ENCODE assay signal across 15 cellular contexts in genomic region chr2:231455222-231455621, GRCh38. TPM values are rescaled to one million over a fixed set of nuclear protein-coding genes. Genes with fewer than 3 reads are reported as not detected.
DNase-seq lines count a peak whose midpoint lies in the region; ATAC-seq, FAIRE-seq and TF ChIP-seq lines count a peak whose summit lies in the region.
"Had no signal": no experiment of that assay in that cellular context is flagged by ENCODE, and none has a peak within 500 bp of the region (broad histone marks: within the 10 kb centered on the region; RNA-seq: fewer than 3 reads in every experiment).

No MANE protein-coding gene starts in this region.

- no peaks in the 10 kb centered on the region for H3K9me3 Mint-ChIP-seq in activated CD8-positive, alpha-beta memory T cell treated with anti-CD3 and anti-CD28 coated beads, Interleukin-2, amount 10 ng/mL, durations not matched to agents 7 days and 5 days (ENCODE audit: low read depth)
- H3K9me3 Mint-ChIP-seq in progenitor cell of endocrine pancreas (ENCODE audit: low read depth) = no peaks in the 10 kb centered on the region

- H4K20me1 ChIP-seq in KMS-11 (ENCODE audit: insufficient read depth) (peaks cover 51% of the 10 kb centered on the region), K562 (replicated peaks; ENCODE audit: control insufficient read depth, insufficient read depth, low read length) (peaks cover 11% of the 10 kb centered on the region), mammary epithelial cell (ENCODE audit: insufficient read depth, low read length) (peaks cover 4% of the 10 kb centered on the region)

- intact Hi-C loops in K562 (cut with micrococcal nuclease) (no loop called here), mammary epithelial cell (cut with micrococcal nuclease) (no loop called here)

- peak overlapping the region; percentile 72 for H3K27ac Mint-ChIP-seq in activated CD8-positive, alpha-beta memory T cell treated with anti-CD3 and anti-CD28 coated beads, Interleukin-2, amount 10 ng/mL, durations not matched to agents 7 days and 5 days
- peak overlapping the region; percentile 91 for H3K27ac Mint-ChIP-seq in progenitor cell of endocrine pancreas

- H3K9ac ChIP-seq in KMS-11 = no peak overlapping the region
- H3K9ac ChIP-seq in K562 (ENCODE audit: insufficient read depth in 1 of 2, low read depth in 2 of 2, low read length in 2 of 2) = peak overlapping the region in 1 of 2 experiments; percentile 45; a peak in 1 of 4 replicates
- no peak overlapping the region for H3K9ac ChIP-seq in mammary epithelial cell (ENCODE audit: insufficient read depth, low read length)

- TF ChIP-seq EP300 in K562 (IDR thresholded peaks at IDR 0.05; ENCODE audit: low read length) = no peak

- 0 out of 2 replicates have a peak, but pooled peaks have one; percentile 40 for TF ChIP-seq POLR2A in K562 (conservative IDR thresholded peaks at IDR 0.05)

- H3K4me3 ChIP-seq in KMS-11 (IDR thresholded peaks at IDR 0.05; ENCODE audit: insufficient read depth, low read depth, low read length) (no peak overlapping the region), K562 (no peak overlapping the region), mammary epithelial cell (replicated peaks in 1 of 3; ENCODE audit: insufficient read depth in 1 of 3, low read depth in 2 of 3, low read length in 3 of 3) (no peak overlapping the region)
- H3K4me3 ChIP-seq: body of pancreas, gastroesophageal sphincter, suprapubic skin had no signal

- CTCF ChIA-PET in activated CD8-positive, alpha-beta memory T cell treated with anti-CD3 and anti-CD28 coated beads, Interleukin-2, amount 10 ng/mL, durations not matched to agents 7 days and 5 days (lab: Charles Lee) = interaction anchor here (2.0 to 5.4 kb wide), 4 partner anchors 8 to 228 kb away, joined by 7 to 50 read pairs (median 11); partner anchors contain the start of gene NCL
- CTCF ChIA-PET in K562 (lab: Yijun Ruan, JAX; ENCODE audit: low intra/inter-chr PET ratio) (no interaction called here), mammary epithelial cell (lab: Charles Lee; ENCODE audit: low non-redundant PET) (no interaction called here)

- H3K27ac ChIP-seq in KMS-11 = peak overlapping the region; percentile 4; the same call in 1 of the 2 replicates
- H3K27ac ChIP-seq in K562 (ENCODE audit: extremely low read depth, low read depth, low read length) = no peak overlapping the region
- no peak overlapping the region for H3K27ac ChIP-seq in mammary epithelial cell (ENCODE audit: insufficient read depth, low read depth, low read length)
- H3K27ac ChIP-seq: body of pancreas, gastroesophageal sphincter, suprapubic skin had no signal

- H3K9me1 ChIP-seq in K562 (ENCODE audit: control insufficient read depth, insufficient read depth, low read length) = no peaks in the 10 kb centered on the region

- H3K36me3 ChIP-seq in KMS-11 (ENCODE audit: insufficient read depth) (peaks cover 52% of the 10 kb centered on the region; the same call in 1 of the 2 replicates), K562 (ENCODE audit: control insufficient read depth, insufficient read depth, low read length) (peaks cover 76% of the 10 kb centered on the region), mammary epithelial cell (ENCODE audit: insufficient read depth, low read length) (peaks cover 64% of the 10 kb centered on the region)

- POLR2A ChIA-PET in K562 (lab: Yijun Ruan, JAX) = interaction anchor here (5.6 kb wide), 1 partner anchor 10 kb away, joined by 95 read pairs; the partner anchor contains the start of gene NCL

- BruUV-seq in K562 (replicated peaks; lab: Mats Ljungman, UMichigan) (no TSS peak), mammary epithelial cell (replicated peaks; lab: Mats Ljungman, UMichigan) (no TSS peak)

- ATAC-seq in activated CD8-positive, alpha-beta memory T cell treated with anti-CD3 and anti-CD28 coated beads, Interleukin-2, amount 10 ng/mL, durations not matched to agents 7 days and 5 days = no peak
- ATAC-seq in K562 = peak; percentile 2; the same call in 1 of the 3 replicates
- ATAC-seq in HG03045 (IDR thresholded peaks at IDR 0.05; ENCODE audit: unreplicated experiment) = no peak
- ATAC-seq: body of pancreas, gastroesophageal sphincter had no signal

- H3K4me1 Mint-ChIP-seq in activated CD8-positive, alpha-beta memory T cell treated with anti-CD3 and anti-CD28 coated beads, Interleukin-2, amount 10 ng/mL, durations not matched to agents 7 days and 5 days = peaks cover 27% of the 10 kb centered on the region
- peaks cover 6% of the 10 kb centered on the region for H3K4me1 Mint-ChIP-seq in progenitor cell of endocrine pancreas (ENCODE audit: low read depth)

- H3K27me3 Mint-ChIP-seq in activated CD8-positive, alpha-beta memory T cell treated with anti-CD3 and anti-CD28 coated beads, Interleukin-2, amount 10 ng/mL, durations not matched to agents 7 days and 5 days = no peaks in the 10 kb centered on the region
- H3K27me3 Mint-ChIP-seq in progenitor cell of endocrine pancreas = no peaks in the 10 kb centered on the region

- in situ Hi-C loops in K562 (cut with MboI) (loop anchor here (10.0 kb wide), 1 partner anchor 350 kb away; no protein-coding TSS in a partner anchor), mammary epithelial cell (cut with MboI; ENCODE audit: low sequenced_read_pairs in 2 of 2) (no loop called here)

- dilution Hi-C loops in mammary epithelial cell (cut with HindIII; ENCODE audit: low sequenced_read_pairs) = no loop called here

- no peak for TF ChIP-seq RAD21 in K562 (CRISPR knock-in tag; conservative IDR thresholded peaks at IDR 0.05 in 1 of 2, IDR thresholded peaks at IDR 0.05 in 1 of 2)

- no peak for DNase-seq in activated CD8-positive, alpha-beta memory T cell treated with anti-CD3 and anti-CD28 coated beads, Interleukin-2, amount 10 ng/mL, durations not matched to agents 7 days and 5 days
- no peak for DNase-seq in activated CD8-positive, alpha-beta memory T cell treated with anti-CD3 and anti-CD28 coated beads for 24 hours
- DNase-seq in K562 (ENCODE audit: extremely low read depth in 1 of 4, low spot score in 3 of 4) (no peak), progenitor cell of endocrine pancreas (ENCODE audit: low spot score, unreplicated experiment) (no peak), NCI-H1694 (lab: John Stamatoyannopoulos, UW) (no peak), mammary epithelial cell (no peak)
- DNase-seq: body of pancreas, DMS 273 treated with DMSO at 0.1 percent for 48 hours, midbrain, NCI-H2171 treated with DMSO at 0.1 percent for 48 hours had no signal

- H3K79me2 ChIP-seq in KMS-11 (ENCODE audit: insufficient read depth, low read depth) (peaks cover 36% of the 10 kb centered on the region), K562 (ENCODE audit: control insufficient read depth, insufficient read depth, low read length) (peaks cover 25% of the 10 kb centered on the region), mammary epithelial cell (ENCODE audit: insufficient read depth, low read length) (peaks cover 51% of the 10 kb centered on the region)

- H3K4me2 ChIP-seq in KMS-11 = no peak overlapping the region
- no peak overlapping the region for H3K4me2 ChIP-seq in K562 (ENCODE audit: insufficient read depth, low read length)
- H3K4me2 ChIP-seq in mammary epithelial cell (ENCODE audit: insufficient read depth, low read depth, low read length) = no peak overlapping the region

- H3K27me3 ChIP-seq in KMS-11 (ENCODE audit: insufficient read depth, low read depth) = no peaks in the 10 kb centered on the region
- H3K27me3 ChIP-seq in K562 (ENCODE audit: control insufficient read depth in 2 of 2, insufficient read depth in 2 of 2, low read length in 2 of 2) = no peaks in the 10 kb centered on the region
- no peaks in the 10 kb centered on the region for H3K27me3 ChIP-seq in mammary epithelial cell (ENCODE audit: insufficient read depth, low read length)
- H3K27me3 ChIP-seq: body of pancreas, gastroesophageal sphincter, suprapubic skin had no signal

- TF ChIP-seq CTCF in KMS-11 (conservative IDR thresholded peaks at IDR 0.05; ENCODE audit: low read depth, low read length) (no peak), K562 (IDR thresholded peaks at IDR 0.05 in 2 of 3, conservative IDR thresholded peaks at IDR 0.05 in 1 of 3; ENCODE audit: insufficient read depth in 2 of 3, low read depth in 1 of 3, low read length in 3 of 3) (no peak), progenitor cell of endocrine pancreas (IDR thresholded peaks at IDR 0.05; ENCODE audit: unreplicated experiment) (no peak), mammary epithelial cell (conservative IDR thresholded peaks at IDR 0.05 in 1 of 2, IDR thresholded peaks at IDR 0.05 in 1 of 2; ENCODE audit: extremely low read depth in 1 of 2, insufficient read depth in 1 of 2, low read depth in 1 of 2, low read length in 2 of 2) (no peak)

- FAIRE-seq in K562 (lab: Jason Lieb, UNC) = no peak
- FAIRE-seq: endometrium had no signal

- WGBS in K562 (ENCODE audit: insufficient coverage, low coverage, missing lambda C conversion rate) = 83% methylated on average over 6 of the region's 11 CpGs
- WGBS in mammary epithelial cell (ENCODE audit: low coverage, missing lambda C conversion rate) = 91% methylated on average over 11 of the region's 11 CpGs

- H3K4me1 ChIP-seq in KMS-11 (ENCODE audit: low read depth, poor library complexity, severe bottlenecking) = peaks cover 24% of the 10 kb centered on the region
- peaks cover 0 to 1% of the 10 kb centered on the region in 2 experiments; a peak in 2 of 5 replicates for H3K4me1 ChIP-seq in K562 (replicated peaks in 1 of 2; ENCODE audit: control insufficient read depth in 2 of 2, insufficient read depth in 2 of 2, low read length in 2 of 2)
- no peaks in the 10 kb centered on the region for H3K4me1 ChIP-seq in mammary epithelial cell (ENCODE audit: insufficient read depth, low read length)
- H3K4me1 ChIP-seq: suprapubic skin had no signal

- H3K9me3 ChIP-seq in K562 (replicated peaks; ENCODE audit: control insufficient read depth, insufficient read depth, low read depth, low read length) (no peaks in the 10 kb centered on the region), mammary epithelial cell (replicated peaks; ENCODE audit: insufficient read depth, low read length) (no peaks in the 10 kb centered on the region)
- H3K9me3 ChIP-seq: body of pancreas, gastroesophageal sphincter, suprapubic skin had no signal

- H3K36me3 Mint-ChIP-seq in activated CD8-positive, alpha-beta memory T cell treated with anti-CD3 and anti-CD28 coated beads, Interleukin-2, amount 10 ng/mL, durations not matched to agents 7 days and 5 days = peaks cover 72% of the 10 kb centered on the region
- peaks cover 42% of the 10 kb centered on the region for H3K36me3 Mint-ChIP-seq in progenitor cell of endocrine pancreas (ENCODE audit: insufficient read depth)

- H2AFZ ChIP-seq in KMS-11 (ENCODE audit: low read depth) (no peak overlapping the region), K562 (ENCODE audit: low read depth, low read length) (no peak overlapping the region), mammary epithelial cell (ENCODE audit: low read depth, low read length) (no peak overlapping the region)

- no peak overlapping the region for H3K4me3 Mint-ChIP-seq in activated CD8-positive, alpha-beta memory T cell treated with anti-CD3 and anti-CD28 coated beads, Interleukin-2, amount 10 ng/mL, durations not matched to agents 7 days and 5 days
- no peak overlapping the region for H3K4me3 Mint-ChIP-seq in progenitor cell of endocrine pancreas (ENCODE audit: low read depth)

RNA-seq across cellular contexts. Expression of gene NCL, which starts 9.1 kb away (rescaled TPM):
- total RNA-seq in activated CD8-positive, alpha-beta memory T cell treated with anti-CD3 and anti-CD28 coated beads, Interleukin-2, amount 10 ng/mL, durations not matched to agents 7 days and 5 days = 100 to 1,000 TPM; 634 to 820 TPM
- total RNA-seq in K562 (2011; cell fraction: chromatin; rRNA removed; ENCODE audit: low replicate concordance) = 134 and 401 TPM in 2 replicates
- total RNA-seq in K562 (2011; cell fraction: nucleolus; rRNA removed) = 48.9 and 57.2 TPM in 2 replicates
- total RNA-seq in K562 (2011; cell fraction: nucleoplasm; rRNA removed) = 121 and 139 TPM in 2 replicates
- total RNA-seq in K562 (2014; rRNA removed) = 327 and 460 TPM in 2 replicates
- total RNA-seq in K562 (2014; rRNA removed; fragmentation: Illumina TruSeq; extraction: Trizol) = 463 and 510 TPM in 2 replicates
- total RNA-seq in K562 (2015; rRNA removed; fragmentation: Illumina TruSeq; extraction: Trizol) = 315 and 361 TPM in 2 replicates
- total RNA-seq in K562 (2021) = 530 and 589 TPM in 2 replicates
- polyA plus RNA-seq in K562 (2011; rRNA removed) = 130 and 194 TPM in 2 replicates
- 35.3 and 59.4 TPM in 2 replicates for polyA plus RNA-seq in K562 (2011; cell fraction: cytosol; rRNA removed)
- 92.8 and 111 TPM in 2 replicates for polyA plus RNA-seq in K562 (2011; cell fraction: nucleus; rRNA removed)
- 251 and 327 TPM in 2 replicates for polyA plus RNA-seq in K562 (2012)
- polyA plus RNA-seq in K562 (2014; fragmentation: Illumina TruSeq; extraction: Trizol) = 609 and 732 TPM in 2 replicates
- polyA plus RNA-seq in K562 (2014; fragmentation: Nextera tagmentation; extraction: Ambion mirVana) = 10 to 100 TPM; 80.9 to 92.9 TPM
- polyA plus RNA-seq in K562 (2014; rRNA removed) = 440 and 520 TPM in 2 replicates
- polyA minus RNA-seq in K562 (2011; rRNA and poly(A)+ RNA removed) = 335 and 337 TPM in 2 replicates
- 118 and 138 TPM in 2 replicates for polyA minus RNA-seq in K562 (2011; cell fraction: cytosol; rRNA and poly(A)+ RNA removed)
- 47.0 and 106 TPM in 2 replicates for polyA minus RNA-seq in K562 (2011; cell fraction: nucleus; rRNA and poly(A)+ RNA removed)
- total RNA-seq in progenitor cell of endocrine pancreas = 588 and 589 TPM in 2 replicates
- total RNA-seq in mammary epithelial cell = 100 to 1,000 TPM in 1 of 2 donors, 10 to 100 TPM in 1; 98.0 to 671 TPM
- polyA plus RNA-seq in mammary epithelial cell = 103 TPM
- polyA minus RNA-seq in mammary epithelial cell = 163 TPM

RNA-seq across cellular contexts. Expression of gene B3GNT7, which starts 59.7 kb away (rescaled TPM):
- total RNA-seq in activated CD8-positive, alpha-beta memory T cell treated with anti-CD3 and anti-CD28 coated beads, Interleukin-2, amount 10 ng/mL, durations not matched to agents 7 days and 5 days = under 1 TPM; 0.47 to 0.49 TPM
- total RNA-seq in K562 (2011; cell fraction: chromatin; rRNA removed; ENCODE audit: low replicate concordance) = not detected in 2 replicates
- not detected in 2 replicates for total RNA-seq in K562 (2011; cell fraction: nucleolus; rRNA removed)
- not detected in 2 replicates for total RNA-seq in K562 (2011; cell fraction: nucleoplasm; rRNA removed)
- not detected in 2 replicates for total RNA-seq in K562 (2014; rRNA removed)
- not detected in 2 replicates for total RNA-seq in K562 (2014; rRNA removed; fragmentation: Illumina TruSeq; extraction: Trizol)
- not detected in 2 replicates for total RNA-seq in K562 (2015; rRNA removed; fragmentation: Illumina TruSeq; extraction: Trizol)
- 0.20 and 0.69 TPM in 2 replicates for total RNA-seq in K562 (2021)
- polyA plus RNA-seq in K562 (2011; rRNA removed) = not detected in 2 replicates
- not detected in 2 replicates for polyA plus RNA-seq in K562 (2011; cell fraction: cytosol; rRNA removed)
- polyA plus RNA-seq in K562 (2011; cell fraction: nucleus; rRNA removed) = 0.09 TPM in 1 of 2 replicates, not detected in the other
- not detected in 2 replicates for polyA plus RNA-seq in K562 (2012)
- not detected in 2 replicates for polyA plus RNA-seq in K562 (2014; fragmentation: Illumina TruSeq; extraction: Trizol)
- not detected for polyA plus RNA-seq in K562 (2014; fragmentation: Nextera tagmentation; extraction: Ambion mirVana)
- polyA plus RNA-seq in K562 (2014; rRNA removed) = not detected in 2 replicates
- polyA minus RNA-seq in K562 (2011; rRNA and poly(A)+ RNA removed) = not detected in 2 replicates
- not detected in 2 replicates for polyA minus RNA-seq in K562 (2011; cell fraction: cytosol; rRNA and poly(A)+ RNA removed)
- not detected in 2 replicates for polyA minus RNA-seq in K562 (2011; cell fraction: nucleus; rRNA and poly(A)+ RNA removed)
- total RNA-seq in progenitor cell of endocrine pancreas = 6.5 and 7.6 TPM in 2 replicates
- total RNA-seq in mammary epithelial cell = 1 to 10 TPM in 1 of 2 donors, under 1 TPM in 1; 0.61 to 7.3 TPM
- polyA plus RNA-seq in mammary epithelial cell = 0.19 TPM
- polyA minus RNA-seq in mammary epithelial cell = not detected
